In the genomic region with DNA sequence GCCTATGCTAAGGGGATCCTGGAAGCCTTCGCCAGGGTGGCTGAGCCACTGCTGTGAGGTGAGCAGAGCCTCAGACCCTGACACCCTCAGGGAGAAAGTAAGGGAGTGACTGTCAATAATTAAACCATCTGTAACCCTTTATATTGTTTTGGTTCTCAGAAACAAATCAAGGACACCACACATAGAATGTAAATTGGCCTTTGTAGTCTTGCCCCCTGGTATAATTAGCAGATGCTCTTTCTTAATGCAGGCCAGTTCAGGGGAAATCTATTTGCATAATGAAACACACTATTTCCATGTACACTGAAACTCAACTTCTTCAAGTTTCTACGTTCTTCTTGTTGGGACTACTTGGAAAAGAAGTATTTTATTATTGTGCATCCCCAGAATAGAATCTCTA, we compare ENCODE assay signal across 18 cellular contexts.
DNase-seq lines count a peak whose midpoint lies in the region; ATAC-seq, FAIRE-seq and TF ChIP-seq lines count a peak whose summit lies in the region.
"Had no signal": no experiment of that assay in that cellular context is flagged by ENCODE, and none has a peak within 500 bp of the region (broad histone marks: within the 10 kb centered on the region; RNA-seq: fewer than 3 reads in every experiment).

No MANE protein-coding gene starts in this region.

- no peak overlapping the region for H2BK120ac ChIP-seq in neuronal stem cell (ENCODE audit: low read depth, low read length)

- no peak overlapping the region for H3K9ac ChIP-seq in neuronal stem cell (ENCODE audit: low read depth, low read length, poor library complexity)

- H4K8ac ChIP-seq in neuronal stem cell (ENCODE audit: low read depth, low read length): no peak overlapping the region

- H3K4me3 ChIP-seq in neuronal stem cell (ENCODE audit: low read length in 2 of 2): no peak overlapping the region
- H3K4me3 ChIP-seq: hepatocyte, pancreas had no signal

- H3K4ac ChIP-seq in neuronal stem cell (ENCODE audit: low read length): no peak overlapping the region

- POLR2A ChIA-PET in activated CD8-positive, alpha-beta T cell treated with anti-CD3 and anti-CD28 coated beads for 36 hours (lab: Charles Lee): no interaction called here

- H3K4me1 ChIP-seq in neuronal stem cell (ENCODE audit: control insufficient read depth in 2 of 2, insufficient read depth in 1 of 2, low read depth in 1 of 2, low read length in 2 of 2): no peaks in the 10 kb centered on the region
- H3K4me1 ChIP-seq: pancreas had no signal

- no peaks in the 10 kb centered on the region for H3K4me1 Mint-ChIP-seq in activated CD8-positive, alpha-beta T cell treated with anti-CD3 and anti-CD28 coated beads for 36 hours (ENCODE audit: low read depth)
- H3K4me1 Mint-ChIP-seq: activated CD4-positive, alpha-beta T cell treated with anti-CD3 and anti-CD28 coated beads for 36 hours; CD4-positive, CD25-positive, alpha-beta regulatory T cell; H9; memory B cell had no signal

- no peaks in the 10 kb centered on the region for H3K9me3 ChIP-seq in neuronal stem cell (replicated peaks in 1 of 2; ENCODE audit: control insufficient read depth in 2 of 2, insufficient read depth in 1 of 2, low read depth in 1 of 2, low read length in 2 of 2)
- H3K9me3 ChIP-seq: pancreas had no signal

- peak; percentile 48 for FAIRE-seq in GM19239 (lab: Jason Lieb, UNC)
- FAIRE-seq: pancreas had no signal

- no CpG with 5 or more reads among the region's 2 CpGs for WGBS in neuronal stem cell (ENCODE audit: extremely low coverage in 2 of 2, insufficient read length in 2 of 2, insufficient replicate concordance in 1 of 2), 2 donors

- H3K18ac ChIP-seq in neuronal stem cell (ENCODE audit: low read length): no peak overlapping the region

- H2BK12ac ChIP-seq in neuronal stem cell (ENCODE audit: low read length): no peak overlapping the region

- no peak overlapping the region for H3K27ac ChIP-seq in neuronal stem cell (replicated peaks; ENCODE audit: low read length)
- H3K27ac ChIP-seq: epithelial cell of prostate, hepatocyte, pancreas had no signal

- H3K36me3 Mint-ChIP-seq in activated CD8-positive, alpha-beta T cell treated with anti-CD3 and anti-CD28 coated beads for 36 hours (ENCODE audit: low read depth): no peaks in the 10 kb centered on the region
- H3K36me3 Mint-ChIP-seq: CD4-positive, CD25-positive, alpha-beta regulatory T cell; memory B cell had no signal

- H2BK15ac ChIP-seq in neuronal stem cell (ENCODE audit: low read length): no peak overlapping the region

- H3K9me3 Mint-ChIP-seq in activated CD8-positive, alpha-beta T cell treated with anti-CD3 and anti-CD28 coated beads for 36 hours: peaks cover 2% of the 10 kb centered on the region
- H3K9me3 Mint-ChIP-seq: memory B cell had no signal

- no peak overlapping the region for H3K4me2 ChIP-seq in neuronal stem cell (ENCODE audit: insufficient read depth, low read length, poor library complexity, severe bottlenecking)
- H3K4me2 ChIP-seq: hepatocyte had no signal

- peaks cover 4% of the 10 kb centered on the region for H3K27me3 Mint-ChIP-seq in activated CD8-positive, alpha-beta T cell treated with anti-CD3 and anti-CD28 coated beads for 36 hours
- H3K27me3 Mint-ChIP-seq: activated CD4-positive, alpha-beta T cell treated with anti-CD3 and anti-CD28 coated beads for 36 hours; CD4-positive, CD25-positive, alpha-beta regulatory T cell had no signal

- no peak overlapping the region for H2AK5ac ChIP-seq in neuronal stem cell (ENCODE audit: low read depth, low read length)

- CTCF ChIA-PET in activated CD8-positive, alpha-beta T cell treated with anti-CD3 and anti-CD28 coated beads for 36 hours (lab: Charles Lee): no interaction called here

- H3K23ac ChIP-seq in neuronal stem cell (ENCODE audit: low read depth, low read length, poor library complexity): no peak overlapping the region

- H3K27me3 ChIP-seq in neuronal stem cell (ENCODE audit: control insufficient read depth in 3 of 3, insufficient read depth in 3 of 3, low read depth in 1 of 3, low read length in 3 of 3): no peaks in the 10 kb centered on the region
- H3K27me3 ChIP-seq: hepatocyte, pancreas had no signal

- intact Hi-C loops in activated CD8-positive, alpha-beta T cell treated with anti-CD3 and anti-CD28 coated beads for 36 hours (cut with micrococcal nuclease): no loop called here

- no peak overlapping the region for H3K27ac Mint-ChIP-seq in activated CD8-positive, alpha-beta T cell treated with anti-CD3 and anti-CD28 coated beads for 36 hours
- H3K27ac Mint-ChIP-seq: activated CD4-positive, alpha-beta T cell treated with anti-CD3 and anti-CD28 coated beads for 36 hours; CD4-positive, CD25-positive, alpha-beta regulatory T cell; memory B cell had no signal

- no peak overlapping the region for H2BK5ac ChIP-seq in neuronal stem cell (ENCODE audit: low read length)

- peak; percentile 96 for ATAC-seq in GM21825 (IDR thresholded peaks at IDR 0.05; ENCODE audit: unreplicated experiment)
- peak; percentile 81 for ATAC-seq in HG03108 (IDR thresholded peaks at IDR 0.05; ENCODE audit: unreplicated experiment)
- ATAC-seq in activated CD8-positive, alpha-beta T cell treated with anti-CD3 and anti-CD28 coated beads for 36 hours: no peak
- ATAC-seq: activated CD4-positive, alpha-beta T cell treated with anti-CD3 and anti-CD28 coated beads for 36 hours; pancreas had no signal

- no peak overlapping the region for H3K4me3 Mint-ChIP-seq in activated CD8-positive, alpha-beta T cell treated with anti-CD3 and anti-CD28 coated beads for 36 hours
- H3K4me3 Mint-ChIP-seq: activated CD4-positive, alpha-beta T cell treated with anti-CD3 and anti-CD28 coated beads for 36 hours; CD4-positive, CD25-positive, alpha-beta regulatory T cell; H9; memory B cell had no signal

- H3K36me3 ChIP-seq in neuronal stem cell (replicated peaks in 1 of 2; ENCODE audit: control insufficient read depth in 2 of 2, insufficient read depth in 2 of 2, low read length in 2 of 2): no peaks in the 10 kb centered on the region
- H3K36me3 ChIP-seq: pancreas had no signal

- H4K91ac ChIP-seq in neuronal stem cell (ENCODE audit: low read depth, low read length, poor library complexity): no peak overlapping the region

- TF ChIP-seq CTCF in activated CD8-positive, alpha-beta T cell treated with anti-CD3 and anti-CD28 coated beads for 36 hours (IDR thresholded peaks at IDR 0.05): no peak

- H3K79me1 ChIP-seq in neuronal stem cell (ENCODE audit: low read depth, low read length): no peaks in the 10 kb centered on the region

- DNase-seq in GM19239 (ENCODE audit: insufficient read length, low spot score) (no peak), neuronal stem cell (ENCODE audit: low spot score) (no peak), middle frontal gyrus (ENCODE audit: extremely low spot score, low spot score) (no peak), hypothalamus (lab: John Stamatoyannopoulos, UW) (no peak)
- DNase-seq in activated CD8-positive, alpha-beta T cell treated with anti-CD3 and anti-CD28 coated beads for 36 hours: no peak
- DNase-seq: activated CD4-positive, alpha-beta T cell treated with anti-CD3 and anti-CD28 coated beads for 36 hours; CD4-positive, CD25-positive, alpha-beta regulatory T cell; H9; IMR-90; NCI-H187; NK-92 treated with Interleukin-12 subunit alpha and Interleukin-12 subunit beta, amount 100 ng/mL, for 24 hours; pancreas; stimulated activated naive CD4-positive, alpha-beta T cell had no signal

- no peak overlapping the region for H3K14ac ChIP-seq in neuronal stem cell (ENCODE audit: low read length)

- H2AFZ ChIP-seq in neuronal stem cell (ENCODE audit: low read length): peak overlapping the region; percentile 59
- H2AFZ ChIP-seq: hepatocyte had no signal
